8 cellular contexts compared by ENCODE assay signal in the genomic region with DNA sequence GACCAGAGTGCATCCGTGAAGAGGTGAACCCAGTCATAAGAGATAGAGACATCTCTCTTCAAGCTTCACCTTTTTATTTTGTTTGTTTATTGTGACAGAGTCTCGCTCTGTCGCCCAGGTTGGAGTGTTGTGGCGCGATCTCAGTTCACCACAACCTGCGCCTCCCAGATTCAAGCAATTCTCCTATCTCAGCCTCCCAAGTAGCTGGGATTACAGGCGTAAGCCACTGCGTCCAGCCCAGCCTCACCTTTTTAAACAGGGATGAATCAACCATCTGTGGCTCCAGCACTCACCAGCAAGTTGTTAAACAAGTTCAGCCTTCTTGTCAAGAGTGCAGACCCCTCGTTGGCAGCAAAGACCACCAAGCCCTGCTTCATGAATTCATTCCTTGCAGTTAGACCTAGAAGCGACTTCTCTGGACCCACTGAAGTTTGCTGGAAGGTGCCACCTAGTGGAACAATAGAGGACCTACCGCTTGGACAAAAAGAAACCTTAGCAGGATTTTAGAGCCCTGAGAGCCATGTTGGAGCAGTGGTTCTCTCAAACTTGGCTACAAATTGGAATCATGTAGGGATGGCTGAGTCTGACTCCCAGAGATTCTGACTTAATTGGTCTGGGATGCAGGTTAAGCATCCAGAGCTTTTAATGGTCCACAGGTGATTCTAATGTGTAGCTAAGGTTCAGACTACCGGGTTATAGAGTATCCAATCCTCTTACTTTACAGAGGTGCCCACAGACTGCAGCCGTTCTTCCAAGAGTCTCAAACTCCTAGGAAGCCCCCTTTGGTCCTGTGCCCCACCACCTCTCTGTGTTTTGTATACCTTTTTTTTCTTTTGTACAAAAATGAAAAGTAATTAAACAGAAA. TPM values are rescaled to one million over a fixed set of nuclear protein-coding genes. Genes with fewer than 3 reads are reported as not detected.
A peak's percentile ranks its signal among the peaks of the same experiment; 100 is the strongest.
DNase-seq lines count a peak whose midpoint lies in the region; ATAC-seq, FAIRE-seq and TF ChIP-seq lines count a peak whose summit lies in the region.

No MANE protein-coding gene starts in this region.

- H3K4me3 ChIP-seq in Panc1 (ENCODE audit: low read depth in 2 of 2, low read length in 2 of 2) (no peak overlapping the region), brain microvascular endothelial cell (ENCODE audit: low read depth, low read length) (no peak overlapping the region), stomach (no peak overlapping the region)

- POLR2A ChIA-PET in Panc1 (lab: Charles Lee): no interaction called here

- TF ChIP-seq POLR2A in stomach (IDR thresholded peaks at IDR 0.05): no peak

- TF ChIP-seq EP300 in Ishikawa (IDR thresholded peaks at IDR 0.05; ENCODE audit: borderline replicate concordance) (no peak), stomach (IDR thresholded peaks at IDR 0.05) (no peak)

- peak; percentile 85 for TF ChIP-seq RAD21 in Ishikawa (IDR thresholded peaks at IDR 0.05; ENCODE audit: low read depth)

- no peaks in the 10 kb centered on the region for H3K36me3 ChIP-seq in Panc1 (ENCODE audit: control insufficient read depth, insufficient read depth, low read length)
- no peaks in the 10 kb centered on the region for H3K36me3 ChIP-seq in brain microvascular endothelial cell (replicated peaks)
- no peaks in the 10 kb centered on the region for H3K36me3 ChIP-seq in stomach

- no TSS peak for BruUV-seq in Panc1 (replicated peaks; lab: Mats Ljungman, UMichigan)

- H3K27me3 ChIP-seq in Panc1 (ENCODE audit: control insufficient read depth, insufficient read depth, low read length) (peaks cover 10% of the 10 kb centered on the region), brain microvascular endothelial cell (replicated peaks) (no peaks in the 10 kb centered on the region), stomach (no peaks in the 10 kb centered on the region)

- CTCF ChIA-PET in Panc1 (lab: Charles Lee): interaction anchor here (0.6 to 3.2 kb wide), 3 partner anchors 9 to 344 kb away, joined by 3 to 13 read pairs (median 11); no protein-coding TSS in a partner anchor

- WGBS in stomach, 5 donors: 56 to 62% (median 59%) methylated on average over 13 of the region's 13 CpGs

- peak; percentile 87 for TF ChIP-seq CTCF in Panc1 (IDR thresholded peaks at IDR 0.05)
- TF ChIP-seq CTCF in brain microvascular endothelial cell (IDR thresholded peaks at IDR 0.05; ENCODE audit: low read depth, low read length, missing control alignments): peak; percentile 89
- peak in 5 of 7 experiments; percentile 71 to 81 (median 73) for TF ChIP-seq CTCF in stomach (IDR thresholded peaks at IDR 0.05)

- ATAC-seq in GM21737 (IDR thresholded peaks at IDR 0.05; ENCODE audit: unreplicated experiment) (peak; percentile 83), Panc1 (peak; percentile 98)

- peak; percentile 81 for FAIRE-seq in islet of Langerhans (lab: Jason Lieb, UNC)

- H3K4me1 ChIP-seq in Panc1 (ENCODE audit: control insufficient read depth, insufficient read depth, low read length) (no peaks in the 10 kb centered on the region), stomach (peaks cover 0 to 4% (median 2%) of the 10 kb centered on the region in 4 donors)

- in situ Hi-C loops in Panc1 (cut with HindIII; ENCODE audit: low pct_unique_long_range_greater_than_20kb, low sequenced_read_pairs): no loop called here
- in situ Hi-C loops in brain microvascular endothelial cell (cut with HindIII; ENCODE audit: low pct_ligation_motif_present, low sequenced_read_pairs): loop anchor here (10.0 kb wide), 1 partner anchor 105 kb away; no protein-coding TSS in a partner anchor

- DNase-seq in A172 (ENCODE audit: low spot score) (peak; percentile 66), ELF-1 (ENCODE audit: low read depth, low spot score) (peak; percentile 70), Panc1 (ENCODE audit: low read depth, low spot score) (no peak), brain microvascular endothelial cell (peak; percentile 52), stomach (no peak)

- intact Hi-C loops in Panc1 (cut with micrococcal nuclease; ENCODE audit: unreplicated experiment): loop anchor here (1.0 to 2.0 kb wide), 2 partner anchors 108 to 205 kb away; no protein-coding TSS in a partner anchor
- intact Hi-C loops in stomach (cut with DNase I; ENCODE audit: low total_unique reads): loop anchor here (5.0 to 10.0 kb wide), 3 partner anchors 108 to 222 kb away; no protein-coding TSS in a partner anchor

- no peaks in the 10 kb centered on the region for H3K9me3 ChIP-seq in Panc1 (ENCODE audit: control insufficient read depth, insufficient read depth, low read depth, low read length)
- no peaks in the 10 kb centered on the region for H3K9me3 ChIP-seq in stomach

- no peak overlapping the region for H3K27ac ChIP-seq in Panc1 (ENCODE audit: low read length)
- H3K27ac ChIP-seq in brain microvascular endothelial cell: no peak overlapping the region
- no peak overlapping the region for H3K27ac ChIP-seq in stomach

TF ChIP-seq in Ishikawa, 13 proteins besides CTCF, POLR2A, EP300 and RAD21:
- TF ChIP-seq CEBPB (IDR thresholded peaks at IDR 0.05) (no peak), MAX (IDR thresholded peaks at IDR 0.05) (no peak), ZBTB7A (IDR thresholded peaks at IDR 0.05; ENCODE audit: low read depth) (no peak), EGR1 (IDR thresholded peaks at IDR 0.05) (no peak), YY1 (IDR thresholded peaks at IDR 0.05; ENCODE audit: low read depth) (no peak), TAF1 (IDR thresholded peaks at IDR 0.05; ENCODE audit: low read depth) (no peak), TCF12 (IDR thresholded peaks at IDR 0.05; ENCODE audit: low read depth) (no peak), TEAD4 (IDR thresholded peaks at IDR 0.05) (no peak), CREB1 (IDR thresholded peaks at IDR 0.05; ENCODE audit: low read depth) (no peak)
- TF ChIP-seq, protein P1, sequence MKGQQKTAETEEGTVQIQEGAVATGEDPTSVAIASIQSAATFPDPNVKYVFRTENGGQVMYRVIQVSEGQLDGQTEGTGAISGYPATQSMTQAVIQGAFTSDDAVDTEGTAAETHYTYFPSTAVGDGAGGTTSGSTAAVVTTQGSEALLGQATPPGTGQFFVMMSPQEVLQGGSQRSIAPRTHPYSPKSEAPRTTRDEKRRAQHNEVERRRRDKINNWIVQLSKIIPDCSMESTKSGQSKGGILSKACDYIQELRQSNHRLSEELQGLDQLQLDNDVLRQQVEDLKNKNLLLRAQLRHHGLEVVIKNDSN (IDR thresholded peaks at IDR 0.05): no peak

RNA-seq across cellular contexts. Expression of gene GALNT10, which starts 10.5 kb away (rescaled TPM):
- 30.4 and 32.3 TPM in 2 replicates for total RNA-seq in A172 (2014; rRNA removed; shearing (Covaris generic))
- 50.5 TPM for total RNA-seq in Panc1 (2021; ENCODE audit: unreplicated experiment)
- 44.0 TPM for polyA plus RNA-seq in Panc1 (2012; ENCODE audit: insufficient read length)
- total RNA-seq in stomach: 10 to 100 TPM; 24.9 to 76.4 (median 47.7) TPM
- polyA plus RNA-seq in stomach: 10 to 100 TPM in 1 of 3 donors, 1 to 10 TPM in 2; 5.3 to 12.2 (median 6.4) TPM

Comparison
In these comparisons a context has a peak if more than half of its experiments do, and no peak if none do; other contexts are left out.
1. DNase-seq: peak in A172 (single experiment), ELF-1 (single experiment) and brain microvascular endothelial cell (single experiment); none in Panc1 (single experiment) and stomach (single experiment).
2. Peak in every context shown above with its lines, with median percentiles within 50 percentile points of each other: CTCF ChIP-seq.